8 cellular contexts compared by ENCODE assay signal in the genomic region with DNA sequence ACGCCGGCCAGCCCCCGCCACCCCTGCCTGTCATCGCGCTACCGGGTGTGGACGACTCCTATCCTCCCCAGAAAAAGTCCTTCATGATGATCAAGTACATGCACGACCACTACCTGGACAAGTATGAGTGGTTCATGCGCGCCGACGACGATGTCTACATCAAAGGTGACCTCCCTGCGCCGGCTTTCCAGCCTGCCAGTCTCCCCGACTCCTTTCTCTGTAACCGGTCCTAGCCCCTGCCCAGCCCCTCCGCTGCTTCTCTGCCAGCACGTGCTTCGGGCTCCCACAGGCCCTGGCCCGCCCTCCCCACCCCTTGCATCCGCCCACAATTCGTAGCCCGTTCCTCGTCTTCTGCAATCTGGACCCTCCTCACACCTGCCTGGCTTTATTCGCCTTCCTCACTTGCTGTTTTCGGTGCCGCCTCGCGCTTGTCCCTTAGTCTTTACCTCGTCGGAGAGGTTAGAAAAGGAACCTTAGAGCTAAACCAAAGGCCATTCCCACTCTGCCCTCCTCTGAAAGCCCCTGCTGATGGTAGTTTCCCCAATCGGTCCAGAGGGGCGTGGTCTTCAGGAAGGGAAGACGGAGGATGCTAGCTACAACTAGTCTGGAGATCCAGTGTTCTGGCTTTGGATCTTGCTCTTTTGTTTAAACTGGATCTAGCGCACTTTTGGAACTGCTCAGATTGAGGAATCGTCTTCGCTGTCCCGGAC.
A peak's percentile ranks its signal among the peaks of the same experiment; 100 is the strongest.
DNase-seq lines count a peak whose midpoint lies in the region; ATAC-seq lines count a peak whose summit lies in the region.

No MANE protein-coding gene starts in this region.

- ATAC-seq in GM21381 (IDR thresholded peaks at IDR 0.05; ENCODE audit: unreplicated experiment) (no peak), HG02610 (IDR thresholded peaks at IDR 0.05; ENCODE audit: unreplicated experiment) (no peak), GM21576 (IDR thresholded peaks at IDR 0.05; ENCODE audit: unreplicated experiment) (no peak)

- H3K4me3 ChIP-seq in iPS-18a (ENCODE audit: low read length) (peak overlapping the region; percentile 64), skin epidermis (peak overlapping the region; percentile 41 to 76 (median 68))

- no peaks in the 10 kb centered on the region for H3K36me3 ChIP-seq in iPS-18a (ENCODE audit: control insufficient read depth, low read depth, low read length)

- no peaks in the 10 kb centered on the region for H3K9me3 Mint-ChIP-seq in activated naive CD4-positive, alpha-beta T cell treated with anti-CD3 and anti-CD28 coated beads, Interleukin-2, amount 10 ng/mL, durations not matched to agents 7 days and 5 days

- H3K27ac Mint-ChIP-seq in activated naive CD4-positive, alpha-beta T cell treated with anti-CD3 and anti-CD28 coated beads, Interleukin-2, amount 10 ng/mL, durations not matched to agents 7 days and 5 days, result no peak overlapping the region

- peak overlapping the region; percentile 50 for H3K4me3 Mint-ChIP-seq in activated naive CD4-positive, alpha-beta T cell treated with anti-CD3 and anti-CD28 coated beads, Interleukin-2, amount 10 ng/mL, durations not matched to agents 7 days and 5 days

- H3K27me3 ChIP-seq in iPS-18a (ENCODE audit: control insufficient read depth, insufficient read depth, low read length), result peaks cover 51% of the 10 kb centered on the region

- CTCF ChIA-PET in activated naive CD4-positive, alpha-beta T cell treated with anti-CD3 and anti-CD28 coated beads, Interleukin-2, amount 10 ng/mL, durations not matched to agents 7 days and 5 days (lab: Charles Lee), result no interaction called here

- H3K4me1 Mint-ChIP-seq in activated naive CD4-positive, alpha-beta T cell treated with anti-CD3 and anti-CD28 coated beads, Interleukin-2, amount 10 ng/mL, durations not matched to agents 7 days and 5 days, result peaks cover 14% of the 10 kb centered on the region

- H3K27ac ChIP-seq in iPS-18a (ENCODE audit: low read length), result no peak overlapping the region
- H3K27ac ChIP-seq in skin epidermis, result peak overlapping the region in 11 of 21 experiments; percentile 46 to 87 (median 79)

- no peak overlapping the region for H3K9ac ChIP-seq in iPS-18a (ENCODE audit: low read length)

- H3K9me3 ChIP-seq in iPS-18a (ENCODE audit: control insufficient read depth, low read depth, low read length), result no peaks in the 10 kb centered on the region

- H3K36me3 Mint-ChIP-seq in activated naive CD4-positive, alpha-beta T cell treated with anti-CD3 and anti-CD28 coated beads, Interleukin-2, amount 10 ng/mL, durations not matched to agents 7 days and 5 days, result no peaks in the 10 kb centered on the region

- peaks cover 50% of the 10 kb centered on the region for H3K27me3 Mint-ChIP-seq in activated naive CD4-positive, alpha-beta T cell treated with anti-CD3 and anti-CD28 coated beads, Interleukin-2, amount 10 ng/mL, durations not matched to agents 7 days and 5 days

- no peaks in the 10 kb centered on the region for H3K4me1 ChIP-seq in iPS-18a (ENCODE audit: control insufficient read depth, low read depth, low read length)

- DNase-seq in activated naive CD4-positive, alpha-beta T cell treated with anti-CD3 and anti-CD28 coated beads, Interleukin-2, amount 10 ng/mL, durations not matched to agents 7 days and 5 days, result no peak
- DNase-seq in activated naive CD4-positive, alpha-beta T cell treated with anti-CD3 and anti-CD28 coated beads, Interleukin-2, amount 50 U/mL, for 16 hours, result no peak
- peak; percentile 16 for DNase-seq in amniotic epithelial cell (ENCODE audit: low read depth)
